In the genomic region with DNA sequence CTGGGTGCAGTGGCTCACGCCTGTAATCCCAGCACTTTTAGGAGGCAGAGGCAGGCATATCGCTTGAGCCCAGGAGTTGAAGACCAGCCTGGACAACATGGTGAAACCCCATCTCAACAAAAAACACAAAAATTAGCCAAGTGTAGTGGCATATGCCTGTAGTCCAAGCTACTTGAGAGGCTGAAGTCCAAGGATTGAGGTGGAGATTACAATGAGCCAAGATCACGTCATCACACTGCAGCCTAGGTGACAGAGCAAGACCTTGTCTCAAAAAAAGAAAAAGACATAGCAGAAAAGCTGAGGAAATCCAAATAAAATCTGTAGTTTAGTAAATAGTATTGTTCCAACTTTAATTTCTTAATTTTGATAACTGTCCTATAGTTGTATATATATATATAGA, we compare ENCODE assay signal across 23 cellular contexts. TPM values are rescaled to one million over a fixed set of nuclear protein-coding genes. Genes with fewer than 3 reads are reported as not detected.
DNase-seq lines count a peak whose midpoint lies in the region; ATAC-seq, FAIRE-seq and TF ChIP-seq lines count a peak whose summit lies in the region.
"Had no signal": no experiment of that assay in that cellular context is flagged by ENCODE, and none has a peak within 500 bp of the region (broad histone marks: within the 10 kb centered on the region; RNA-seq: fewer than 3 reads in every experiment).

No MANE protein-coding gene starts in this region.

- peaks cover 29% of the 10 kb centered on the region for H3K79me2 ChIP-seq in mammary epithelial cell (ENCODE audit: insufficient read depth, low read length)

- no peak overlapping the region for H3K27ac ChIP-seq in mammary epithelial cell (ENCODE audit: insufficient read depth, low read depth, low read length)
- H3K27ac ChIP-seq in small intestine (ENCODE audit: low read depth in 1 of 2, low read length in 1 of 2) = no peak overlapping the region
- H3K27ac ChIP-seq: 22Rv1, BLaER1, C4-2B had no signal

- 100% methylated on average over 3 of the region's 3 CpGs for WGBS in mammary epithelial cell (ENCODE audit: low coverage, missing lambda C conversion rate)
- WGBS in small intestine, 3 donors = 74 to 80% (median 78%) methylated on average over 3 of the region's 3 CpGs

- H3K27me3 Mint-ChIP-seq in MCF 10A (ENCODE audit: insufficient read depth, unreplicated experiment) = no peaks in the 10 kb centered on the region
- H3K27me3 Mint-ChIP-seq: B cell; CD4-positive, CD25-positive, alpha-beta regulatory T cell had no signal

- BruUV-seq in MCF 10A (replicated peaks; lab: Mats Ljungman, UMichigan) = TSS peak; percentile 10
- BruUV-seq in mammary epithelial cell (replicated peaks; lab: Mats Ljungman, UMichigan) = no TSS peak

- POLR2A ChIA-PET in MCF 10A (lab: Yijun Ruan, JAX) = interaction anchor here (0.6 to 2.8 kb wide), 4 partner anchors 11 to 104 kb away, joined by 3 to 16 read pairs (median 4); partner anchors contain the start of gene ASH1L

- DNase-seq in MCF 10A (ENCODE audit: unreplicated experiment) (no peak), mammary epithelial cell (no peak), NT2/D1 (ENCODE audit: low read depth, low spot score) (no peak), left lobe of liver (ENCODE audit: low spot score) (no peak), small intestine (peak; percentile 66), MG63 (no peak)
- DNase-seq: Caco-2; CD4-positive, CD25-positive, alpha-beta regulatory T cell; CD8-positive, alpha-beta T cell; DMS153; EL; GDM1; GOT3; H7; HCEC 1CT had no signal

- in situ Hi-C loops in mammary epithelial cell (cut with MboI; ENCODE audit: low sequenced_read_pairs in 2 of 2) = no loop called here

- H3K4me1 ChIP-seq in mammary epithelial cell (ENCODE audit: insufficient read depth, low read length) (peaks cover 4% of the 10 kb centered on the region), NT2/D1 (ENCODE audit: insufficient read depth, insufficient read length) (no peaks in the 10 kb centered on the region), small intestine (ENCODE audit: control insufficient read depth in 2 of 2, insufficient read depth in 1 of 2, low read depth in 1 of 2, low read length in 1 of 2) (no peaks in the 10 kb centered on the region)

- ATAC-seq in left lobe of liver = peak; percentile 60
- ATAC-seq in HG02759 (IDR thresholded peaks at IDR 0.05; ENCODE audit: unreplicated experiment) = no peak
- ATAC-seq in HG03460 (IDR thresholded peaks at IDR 0.05; ENCODE audit: unreplicated experiment) = no peak
- ATAC-seq: CD8-positive, alpha-beta T cell; GM12878 had no signal

- H3K36me3 ChIP-seq in mammary epithelial cell (ENCODE audit: insufficient read depth, low read length) (peaks cover 2% of the 10 kb centered on the region), NT2/D1 (ENCODE audit: insufficient read depth, insufficient read length, low read length) (peaks cover 25% of the 10 kb centered on the region), small intestine (ENCODE audit: control insufficient read depth in 2 of 2, insufficient read depth in 2 of 2, low read length in 2 of 2) (no peaks in the 10 kb centered on the region), MG63 (peaks cover 21% of the 10 kb centered on the region)

- H4K20me1 ChIP-seq in mammary epithelial cell (ENCODE audit: insufficient read depth, low read length) = no peaks in the 10 kb centered on the region

- FAIRE-seq in small intestine (lab: Jason Lieb, UNC) = no peak
- FAIRE-seq: A204.1, GM12878 had no signal

- CTCF ChIA-PET in MCF 10A (lab: Yijun Ruan, JAX) = interaction anchor here (0.6 to 1.2 kb wide), 4 partner anchors 11 to 397 kb away, joined by 3 to 4 read pairs (median 4); no protein-coding TSS in a partner anchor
- CTCF ChIA-PET in mammary epithelial cell (lab: Charles Lee; ENCODE audit: low non-redundant PET) = no interaction called here

- H3K27ac Mint-ChIP-seq in MCF 10A (ENCODE audit: low read depth, unreplicated experiment) = no peak overlapping the region
- H3K27ac Mint-ChIP-seq: B cell; CD4-positive, CD25-positive, alpha-beta regulatory T cell had no signal

- no peak overlapping the region for H3K4me3 Mint-ChIP-seq in MCF 10A (ENCODE audit: unreplicated experiment)
- H3K4me3 Mint-ChIP-seq: B cell; CD4-positive, CD25-positive, alpha-beta regulatory T cell; CD8-positive, alpha-beta T cell had no signal

- no peak overlapping the region for H3K4me3 ChIP-seq in mammary epithelial cell (replicated peaks in 1 of 3; ENCODE audit: insufficient read depth in 1 of 3, low read depth in 2 of 3, low read length in 3 of 3)
- no peak overlapping the region for H3K4me3 ChIP-seq in NT2/D1 (ENCODE audit: insufficient read length, low read depth)
- H3K4me3 ChIP-seq in small intestine (ENCODE audit: low read depth in 1 of 2, low read length in 2 of 2) = no peak overlapping the region
- no peak overlapping the region for H3K4me3 ChIP-seq in MG63
- H3K4me3 ChIP-seq: BLaER1, GM12878 had no signal

- H3K4me1 Mint-ChIP-seq in MCF 10A (ENCODE audit: insufficient read depth, unreplicated experiment) = peaks cover 11% of the 10 kb centered on the region

- intact Hi-C loops in MCF 10A (cut with micrococcal nuclease) (no loop called here), mammary epithelial cell (cut with micrococcal nuclease) (no loop called here)

- H3K9me3 ChIP-seq in mammary epithelial cell (replicated peaks; ENCODE audit: insufficient read depth, low read length) (no peaks in the 10 kb centered on the region), NT2/D1 (ENCODE audit: insufficient read depth, low read length) (no peaks in the 10 kb centered on the region), small intestine (ENCODE audit: control insufficient read depth, low read depth) (no peaks in the 10 kb centered on the region), MG63 (no peaks in the 10 kb centered on the region)
- H3K9me3 ChIP-seq: BLaER1, Caco-2 had no signal

- H3K36me3 Mint-ChIP-seq in MCF 10A (ENCODE audit: insufficient read depth, unreplicated experiment) = peaks cover 47% of the 10 kb centered on the region

- H3K9ac ChIP-seq in mammary epithelial cell (ENCODE audit: insufficient read depth, low read length) = no peak overlapping the region
- peak overlapping the region; percentile 6 for H3K9ac ChIP-seq in NT2/D1 (ENCODE audit: insufficient read length, low read depth)
- H3K9ac ChIP-seq: BLaER1 had no signal

- dilution Hi-C loops in mammary epithelial cell (cut with HindIII; ENCODE audit: low sequenced_read_pairs) = no loop called here

- no peak overlapping the region for H2AFZ ChIP-seq in mammary epithelial cell (ENCODE audit: low read depth, low read length)

- H3K4me2 ChIP-seq in mammary epithelial cell (ENCODE audit: insufficient read depth, low read depth, low read length) = no peak overlapping the region
- H3K4me2 ChIP-seq: BLaER1 had no signal

- H3K9me3 Mint-ChIP-seq in MCF 10A (ENCODE audit: unreplicated experiment) = no peaks in the 10 kb centered on the region
- H3K9me3 Mint-ChIP-seq: CD4-positive, CD25-positive, alpha-beta regulatory T cell; CD8-positive, alpha-beta T cell had no signal

- TF ChIP-seq CTCF in MCF 10A (IDR thresholded peaks at IDR 0.05; ENCODE audit: unreplicated experiment) = no peak
- no peak for TF ChIP-seq CTCF in mammary epithelial cell (conservative IDR thresholded peaks at IDR 0.05 in 1 of 2, IDR thresholded peaks at IDR 0.05 in 1 of 2; ENCODE audit: extremely low read depth in 1 of 2, insufficient read depth in 1 of 2, low read depth in 1 of 2, low read length in 2 of 2)

- H3K27me3 ChIP-seq in mammary epithelial cell (ENCODE audit: insufficient read depth, low read length) = no peaks in the 10 kb centered on the region
- no peaks in the 10 kb centered on the region for H3K27me3 ChIP-seq in NT2/D1 (ENCODE audit: insufficient read depth, insufficient read length)
- no peaks in the 10 kb centered on the region for H3K27me3 ChIP-seq in small intestine (ENCODE audit: control insufficient read depth in 2 of 2, insufficient read depth in 2 of 2, low read length in 2 of 2)
- no peaks in the 10 kb centered on the region; the same call in 1 of the 2 replicates for H3K27me3 ChIP-seq in MG63
- H3K27me3 ChIP-seq: BLaER1 had no signal

RNA-seq across cellular contexts. Expression of gene ASH1L, which starts 11.5 kb away (rescaled TPM):
- total RNA-seq in MCF 10A (2022) (59.1 and 66.8 TPM in 2 replicates), mammary epithelial cell (10 to 100 TPM; 30.2 to 32.1 TPM), left lobe of liver (17.1 TPM)
- polyA plus RNA-seq in mammary epithelial cell (12.9 TPM), small intestine (1 to 10 TPM; 3.5 to 8.6 (median 4.5) TPM)
- 32.8 TPM for polyA minus RNA-seq in mammary epithelial cell
- total RNA-seq in MG63 (2014; rRNA removed; shearing (Covaris generic); ENCODE audit: low replicate concordance) = 10.2 and 15.6 TPM in 2 replicates

RNA-seq across cellular contexts. Expression of gene MSTO1, which starts 35.9 kb away (rescaled TPM):
- total RNA-seq in MCF 10A (2022) = 130 and 140 TPM in 2 replicates
- 10 to 100 TPM; 21.5 to 64.7 TPM for total RNA-seq in mammary epithelial cell
- 29.2 TPM for polyA plus RNA-seq in mammary epithelial cell
- 84.5 TPM for polyA minus RNA-seq in mammary epithelial cell
- total RNA-seq in left lobe of liver = 23.7 TPM
- 10 to 100 TPM; 13.4 to 25.2 (median 15.4) TPM for polyA plus RNA-seq in small intestine
- 32.4 and 59.4 TPM in 2 replicates for total RNA-seq in MG63 (2014; rRNA removed; shearing (Covaris generic); ENCODE audit: low replicate concordance)
